ENCODE assay signal across 8 cellular contexts in genomic region chr6:80543598-80544181, GRCh38.
DNase-seq lines count a peak whose midpoint lies in the region; ATAC-seq, FAIRE-seq and TF ChIP-seq lines count a peak whose summit lies in the region.
"Had no signal": no experiment of that assay in that cellular context is flagged by ENCODE, and none has a peak within 500 bp of the region (broad histone marks: within the 10 kb centered on the region; RNA-seq: fewer than 3 reads in every experiment).

No MANE protein-coding gene starts in this region.

- no peak for TF ChIP-seq POLR2A in H54 (IDR thresholded peaks at IDR 0.05; ENCODE audit: low read depth, low read length)

- no peak overlapping the region for H3K27ac Mint-ChIP-seq in activated naive CD4-positive, alpha-beta T cell treated with anti-CD3 and anti-CD28 coated beads for 36 hours

- H3K4me1 Mint-ChIP-seq in activated naive CD4-positive, alpha-beta T cell treated with anti-CD3 and anti-CD28 coated beads for 36 hours (ENCODE audit: low read depth): no peaks in the 10 kb centered on the region

- DNase-seq in H54 (ENCODE audit: insufficient read length, low spot score): peak; percentile 7
- DNase-seq in NCI-H226: peak; percentile 80
- peak; percentile 78 for DNase-seq in epithelial cell of esophagus (ENCODE audit: low read depth)
- DNase-seq in renal cortical epithelial cell (ENCODE audit: low read depth): peak; percentile 52
- no peak for DNase-seq in NCI-H774 (lab: John Stamatoyannopoulos, UW)
- no peak for DNase-seq in activated naive CD4-positive, alpha-beta T cell treated with anti-CD3 and anti-CD28 coated beads for 36 hours

- H3K9me3 Mint-ChIP-seq in activated naive CD4-positive, alpha-beta T cell treated with anti-CD3 and anti-CD28 coated beads for 36 hours: no peaks in the 10 kb centered on the region

- no peak for TF ChIP-seq CTCF in epithelial cell of esophagus (IDR thresholded peaks at IDR 0.05; ENCODE audit: insufficient read depth, low read depth, low read length, missing control alignments)

- no peak overlapping the region for H3K4me3 Mint-ChIP-seq in activated naive CD4-positive, alpha-beta T cell treated with anti-CD3 and anti-CD28 coated beads for 36 hours

- no peaks in the 10 kb centered on the region for H3K36me3 Mint-ChIP-seq in activated naive CD4-positive, alpha-beta T cell treated with anti-CD3 and anti-CD28 coated beads for 36 hours (ENCODE audit: low read depth)

- peaks cover 15% of the 10 kb centered on the region for H3K27me3 Mint-ChIP-seq in activated naive CD4-positive, alpha-beta T cell treated with anti-CD3 and anti-CD28 coated beads for 36 hours (ENCODE audit: low read depth)

- intact Hi-C loops in activated naive CD4-positive, alpha-beta T cell treated with anti-CD3 and anti-CD28 coated beads for 36 hours (cut with micrococcal nuclease): loop anchor here (10.0 kb wide), 1 partner anchor 1211 kb away; the partner anchor contains the start of gene TENT5A

- FAIRE-seq in H54 (lab: Jason Lieb, UNC): peak; percentile 89

- CTCF ChIA-PET in activated naive CD4-positive, alpha-beta T cell treated with anti-CD3 and anti-CD28 coated beads for 36 hours (lab: Charles Lee): no interaction called here

- no peak overlapping the region for H3K4me3 ChIP-seq in epithelial cell of esophagus (ENCODE audit: low read length)
- H3K4me3 ChIP-seq: cardiac muscle cell had no signal

- ATAC-seq in HG03457 (IDR thresholded peaks at IDR 0.05; ENCODE audit: unreplicated experiment): no peak

Comparison
In these comparisons a context has a peak if more than half of its experiments do, and no peak if none do; other contexts are left out.
1. DNase-seq: peak in H54 (single experiment), NCI-H226 (single experiment), epithelial cell of esophagus (single experiment) and renal cortical epithelial cell (single experiment); none in NCI-H774 (single experiment) and activated naive CD4-positive, alpha-beta T cell treated with anti-CD3 and anti-CD28 coated beads for 36 hours (single experiment).